ENCODE assay signal across 15 cellular contexts in genomic region chr2:228140934-228141528, GRCh38. TPM values are rescaled to one million over a fixed set of nuclear protein-coding genes. Genes with fewer than 3 reads are reported as not detected.
DNase-seq lines count a peak whose midpoint lies in the region; ATAC-seq lines count a peak whose summit lies in the region.
"Had no signal": no experiment of that assay in that cellular context is flagged by ENCODE, and none has a peak within 500 bp of the region (broad histone marks: within the 10 kb centered on the region; RNA-seq: fewer than 3 reads in every experiment).

No MANE protein-coding gene starts in this region.

- no peak overlapping the region for H3K4me3 Mint-ChIP-seq in activated CD4-positive, alpha-beta T cell treated with anti-CD3 and anti-CD28 coated beads, Interleukin-2, amount 10 ng/mL, durations not matched to agents 7 days and 5 days
- no peak overlapping the region for H3K4me3 Mint-ChIP-seq in activated T-helper 17 cell treated with anti-CD3 and anti-CD28 coated beads, Interleukin-2, amount 50 U/mL, for 72 hours
- H3K4me3 Mint-ChIP-seq: activated naive CD8-positive, alpha-beta T cell had no signal

- POLR2A ChIA-PET in activated CD4-positive, alpha-beta T cell treated with anti-CD3 and anti-CD28 coated beads, Interleukin-2, amount 10 ng/mL, durations not matched to agents 7 days and 5 days (lab: Charles Lee), result no interaction called here

- CTCF ChIA-PET in activated CD4-positive, alpha-beta T cell treated with anti-CD3 and anti-CD28 coated beads, Interleukin-2, amount 10 ng/mL, durations not matched to agents 7 days and 5 days (lab: Charles Lee), result no interaction called here

- DNase-seq in activated CD4-positive, alpha-beta T cell treated with anti-CD3 and anti-CD28 coated beads, Interleukin-2, amount 10 ng/mL, durations not matched to agents 7 days and 5 days, result no peak
- DNase-seq in activated CD4-positive, alpha-beta T cell treated with anti-CD3 and anti-CD28 coated beads, Interleukin-2, amount 50 U/mL, for 4 hours, result no peak
- no peak for DNase-seq in NOMO-1 (lab: John Stamatoyannopoulos, UW; ENCODE audit: unreplicated experiment in 2 of 2)
- DNase-seq in stimulated activated CD4-positive, alpha-beta T cell treated with anti-CD3 and anti-CD28 coated beads, Interleukin-12 subunit alpha, Interleukin-12 subunit beta, amount 100 ng/mL, for 4 hours, result no peak
- DNase-seq in DMS53 (lab: John Stamatoyannopoulos, UW), result no peak
- DNase-seq: DMS79 treated with DMSO at 0.1 percent for 48 hours, IMR-90, psoas muscle, SIG-M5, tibial artery had no signal

- H3K4me1 Mint-ChIP-seq in activated CD4-positive, alpha-beta T cell treated with anti-CD3 and anti-CD28 coated beads, Interleukin-2, amount 10 ng/mL, durations not matched to agents 7 days and 5 days, result peaks cover 9% of the 10 kb centered on the region
- no peaks in the 10 kb centered on the region for H3K4me1 Mint-ChIP-seq in activated T-helper 17 cell treated with anti-CD3 and anti-CD28 coated beads, Interleukin-2, amount 50 U/mL, for 72 hours

- ATAC-seq in GM21447 (IDR thresholded peaks at IDR 0.05; ENCODE audit: unreplicated experiment) (peak; percentile 68), HG03066 (IDR thresholded peaks at IDR 0.05; ENCODE audit: low read depth, unreplicated experiment) (peak; percentile 85)
- peak; percentile 87 for ATAC-seq in activated T-helper 17 cell treated with anti-CD3 and anti-CD28 coated beads, Interleukin-2, amount 50 U/mL, for 72 hours (replicated peaks)
- ATAC-seq: psoas muscle had no signal

- H3K9me3 Mint-ChIP-seq in activated CD4-positive, alpha-beta T cell treated with anti-CD3 and anti-CD28 coated beads, Interleukin-2, amount 10 ng/mL, durations not matched to agents 7 days and 5 days, result peaks cover 4% of the 10 kb centered on the region
- H3K9me3 Mint-ChIP-seq in activated T-helper 17 cell treated with anti-CD3 and anti-CD28 coated beads, Interleukin-2, amount 50 U/mL, for 72 hours, result no peaks in the 10 kb centered on the region

- H3K36me3 Mint-ChIP-seq in activated CD4-positive, alpha-beta T cell treated with anti-CD3 and anti-CD28 coated beads, Interleukin-2, amount 10 ng/mL, durations not matched to agents 7 days and 5 days (ENCODE audit: low read depth), result no peaks in the 10 kb centered on the region
- no peaks in the 10 kb centered on the region for H3K36me3 Mint-ChIP-seq in activated T-helper 17 cell treated with anti-CD3 and anti-CD28 coated beads, Interleukin-2, amount 50 U/mL, for 72 hours (ENCODE audit: low read depth)
- H3K36me3 Mint-ChIP-seq: activated naive CD8-positive, alpha-beta T cell had no signal

- H3K27me3 Mint-ChIP-seq in activated CD4-positive, alpha-beta T cell treated with anti-CD3 and anti-CD28 coated beads, Interleukin-2, amount 10 ng/mL, durations not matched to agents 7 days and 5 days, result no peaks in the 10 kb centered on the region
- no peaks in the 10 kb centered on the region for H3K27me3 Mint-ChIP-seq in activated T-helper 17 cell treated with anti-CD3 and anti-CD28 coated beads, Interleukin-2, amount 50 U/mL, for 72 hours
- H3K27me3 Mint-ChIP-seq: activated naive CD8-positive, alpha-beta T cell had no signal

- peak overlapping the region; percentile 10 for H3K27ac Mint-ChIP-seq in activated CD4-positive, alpha-beta T cell treated with anti-CD3 and anti-CD28 coated beads, Interleukin-2, amount 10 ng/mL, durations not matched to agents 7 days and 5 days
- H3K27ac Mint-ChIP-seq in activated T-helper 17 cell treated with anti-CD3 and anti-CD28 coated beads, Interleukin-2, amount 50 U/mL, for 72 hours, result peak overlapping the region; percentile 28
- H3K27ac Mint-ChIP-seq: activated naive CD8-positive, alpha-beta T cell had no signal

RNA-seq across cellular contexts. Expression of gene SPHKAP, which starts 40.5 kb away (rescaled TPM):
- not detected for total RNA-seq in activated CD4-positive, alpha-beta T cell treated with anti-CD3 and anti-CD28 coated beads, Interleukin-2, amount 10 ng/mL, durations not matched to agents 7 days and 5 days
- not detected for total RNA-seq in activated T-helper 17 cell treated with anti-CD3 and anti-CD28 coated beads, Interleukin-2, amount 50 U/mL, for 72 hours
- total RNA-seq: glomerular endothelial cell, IMR-90 had no signal
